Comparison of ENCODE assay signal across 10 cellular contexts in genomic region chr5:171451421-171451820, GRCh38. TPM values are rescaled to one million over a fixed set of nuclear protein-coding genes. Genes with fewer than 3 reads are reported as not detected.
A peak's percentile ranks its signal among the peaks of the same experiment; 100 is the strongest.
DNase-seq lines count a peak whose midpoint lies in the region; ATAC-seq and TF ChIP-seq lines count a peak whose summit lies in the region.
"Had no signal": no experiment of that assay in that cellular context is flagged by ENCODE, and none has a peak within 500 bp of the region (broad histone marks: within the 10 kb centered on the region; RNA-seq: fewer than 3 reads in every experiment).

No MANE protein-coding gene starts in this region.

- H3K36me3 Mint-ChIP-seq in activated naive CD8-positive, alpha-beta T cell treated with anti-CD3 and anti-CD28 coated beads, Interleukin-2, amount 50 U/mL, for 24 hours (ENCODE audit: low read depth), result no peaks in the 10 kb centered on the region
- no peaks in the 10 kb centered on the region for H3K36me3 Mint-ChIP-seq in stimulated activated effector memory CD8-positive, alpha-beta T cell treated with anti-CD3 and anti-CD28 coated beads, Interleukin-12 subunit alpha, Interleukin-12 subunit beta, amount 100 ng/mL, for 72 hours

- H3K27me3 ChIP-seq in HCT116 (ENCODE audit: insufficient read depth, low read length) (no peaks in the 10 kb centered on the region), left lung (peaks cover 0 to 33% of the 10 kb centered on the region in 2 donors), foreskin keratinocyte (peaks cover 6% of the 10 kb centered on the region)
- H3K27me3 ChIP-seq: SJCRH30 had no signal

- no TSS peak for BruUV-seq in HCT116 (replicated peaks; lab: Mats Ljungman, UMichigan)

- H3K4me2 ChIP-seq in HCT116 (ENCODE audit: low read length), result peak overlapping the region; percentile 66

- POLR2A ChIA-PET in HCT116 (lab: Charles Lee), result no interaction called here

- peak overlapping the region; percentile 69 for H3K9ac ChIP-seq in HCT116 (ENCODE audit: low read length)

- peak overlapping the region; percentile 32 for H3K4me3 Mint-ChIP-seq in activated naive CD8-positive, alpha-beta T cell treated with anti-CD3 and anti-CD28 coated beads, Interleukin-2, amount 50 U/mL, for 24 hours
- peak overlapping the region; percentile 59 for H3K4me3 Mint-ChIP-seq in stimulated activated effector memory CD8-positive, alpha-beta T cell treated with anti-CD3 and anti-CD28 coated beads, Interleukin-12 subunit alpha, Interleukin-12 subunit beta, amount 100 ng/mL, for 72 hours

- no peak for DNase-seq in HCT116 (ENCODE audit: low read depth, low spot score)
- no peak for DNase-seq in activated naive CD8-positive, alpha-beta T cell treated with anti-CD3 and anti-CD28 coated beads, Interleukin-2, amount 50 U/mL, for 24 hours
- DNase-seq in left lung, result peak in 1 of 2 donors; percentile 52
- no peak for DNase-seq in stimulated activated effector memory CD8-positive, alpha-beta T cell treated with anti-CD3 and anti-CD28 coated beads, Interleukin-12 subunit alpha, Interleukin-12 subunit beta, amount 100 ng/mL, for 72 hours (ENCODE audit: low spot score in 2 of 2)
- no peak for DNase-seq in GM20000 (ENCODE audit: low spot score)
- DNase-seq in SW480 (ENCODE audit: low spot score), result no peak
- no peak for DNase-seq in foreskin keratinocyte
- DNase-seq in dedifferentiated amniotic fluid mesenchymal stem cell (ENCODE audit: extremely low spot score), result no peak
- DNase-seq: DMS153, SJCRH30 had no signal

- TF ChIP-seq RAD21 in HCT116 (IDR thresholded peaks at IDR 0.05; ENCODE audit: low read depth), result no peak

- no peak for TF ChIP-seq POLR2A in HCT116 (IDR thresholded peaks at IDR 0.05; ENCODE audit: borderline replicate concordance, extremely low read depth, insufficient read depth, insufficient read length)

- H3K27ac Mint-ChIP-seq in activated naive CD8-positive, alpha-beta T cell treated with anti-CD3 and anti-CD28 coated beads, Interleukin-2, amount 50 U/mL, for 24 hours, result no peak overlapping the region
- H3K27ac Mint-ChIP-seq in stimulated activated effector memory CD8-positive, alpha-beta T cell treated with anti-CD3 and anti-CD28 coated beads, Interleukin-12 subunit alpha, Interleukin-12 subunit beta, amount 100 ng/mL, for 72 hours, result no peak overlapping the region

- H2AFZ ChIP-seq in HCT116 (ENCODE audit: low read depth, low read length, poor library complexity, severe bottlenecking), result no peak overlapping the region

- no peaks in the 10 kb centered on the region for H3K9me3 ChIP-seq in HCT116 (ENCODE audit: control insufficient read depth in 1 of 2, insufficient read depth in 1 of 2, low read depth in 1 of 2, low read length in 2 of 2)
- H3K9me3 ChIP-seq in left lung, result no peaks in the 10 kb centered on the region
- H3K9me3 ChIP-seq: SJCRH30 had no signal

- ATAC-seq in HCT116 (0 out of 2 replicates have a peak, but pooled peaks have one; percentile 2), left lung (no peak), foreskin keratinocyte (no peak)
- ATAC-seq in activated naive CD8-positive, alpha-beta T cell treated with anti-CD3 and anti-CD28 coated beads, Interleukin-2, amount 50 U/mL, for 24 hours, result no peak
- no peak for ATAC-seq in stimulated activated effector memory CD8-positive, alpha-beta T cell treated with anti-CD3 and anti-CD28 coated beads, Interleukin-12 subunit alpha, Interleukin-12 subunit beta, amount 100 ng/mL, for 72 hours

- peaks cover 14 to 31% of the 10 kb centered on the region in 2 experiments for H3K4me1 ChIP-seq in HCT116 (ENCODE audit: control insufficient read depth in 1 of 2, insufficient read depth in 2 of 2, low read length in 2 of 2)
- no peaks in the 10 kb centered on the region for H3K4me1 ChIP-seq in left lung
- H3K4me1 ChIP-seq in foreskin keratinocyte, result no peaks in the 10 kb centered on the region
- H3K4me1 ChIP-seq: SJCRH30 had no signal

- no peaks in the 10 kb centered on the region for H3K79me2 ChIP-seq in HCT116 (ENCODE audit: insufficient read depth, low read length)

- H3K36me3 ChIP-seq in HCT116 (ENCODE audit: control insufficient read depth in 1 of 2, insufficient read depth in 2 of 2, low read length in 2 of 2) (no peaks in the 10 kb centered on the region), left lung (no peaks in the 10 kb centered on the region)
- H3K36me3 ChIP-seq: SJCRH30 had no signal

- TF ChIP-seq CTCF in HCT116 (IDR thresholded peaks at IDR 0.05 in 2 of 3, conservative IDR thresholded peaks at IDR 0.05 in 1 of 3; ENCODE audit: borderline replicate concordance in 1 of 3, insufficient read depth in 1 of 3, low read depth in 2 of 3, low read length in 2 of 3), result no peak
- TF ChIP-seq CTCF in left lung (IDR thresholded peaks at IDR 0.05), result no peak
- no peak for TF ChIP-seq CTCF in GM20000 (IDR thresholded peaks at IDR 0.05; ENCODE audit: extremely low read depth, missing control alignments)
- no peak for TF ChIP-seq CTCF in foreskin keratinocyte (conservative IDR thresholded peaks at IDR 0.05)

- RAD21 ChIA-PET in HCT116 (lab: Charles Lee; ENCODE audit: low non-redundant PET in 1 of 2, low total read pairs in 2 of 2, uncharacterized antibody in 2 of 2, unreplicated experiment in 2 of 2), result no interaction called here

- peaks cover 4% of the 10 kb centered on the region for H3K4me1 Mint-ChIP-seq in activated naive CD8-positive, alpha-beta T cell treated with anti-CD3 and anti-CD28 coated beads, Interleukin-2, amount 50 U/mL, for 24 hours
- H3K4me1 Mint-ChIP-seq in stimulated activated effector memory CD8-positive, alpha-beta T cell treated with anti-CD3 and anti-CD28 coated beads, Interleukin-12 subunit alpha, Interleukin-12 subunit beta, amount 100 ng/mL, for 72 hours, result peaks cover 7% of the 10 kb centered on the region

- peaks cover 61% of the 10 kb centered on the region for H3K27me3 Mint-ChIP-seq in activated naive CD8-positive, alpha-beta T cell treated with anti-CD3 and anti-CD28 coated beads, Interleukin-2, amount 50 U/mL, for 24 hours

- H3K9me2 ChIP-seq in HCT116 (ENCODE audit: insufficient read depth), result no peaks in the 10 kb centered on the region

- intact Hi-C loops in HCT116 (cut with micrococcal nuclease), result no loop called here
- intact Hi-C loops in left lung (cut with DNase I), result no loop called here

- H3K27ac ChIP-seq in HCT116 (ENCODE audit: low read depth, low read length) (peak overlapping the region; percentile 33; the same call in 1 of the 2 replicates), left lung (peak overlapping the region; percentile 81 to 83), foreskin keratinocyte (no peak overlapping the region)
- H3K27ac ChIP-seq: SJCRH30 had no signal

- peak overlapping the region; percentile 16 to 58; a peak in 3 of 4 replicates for H3K4me3 ChIP-seq in HCT116 (replicated peaks in 1 of 2; ENCODE audit: low read depth in 1 of 2, low read length in 2 of 2)
- H3K4me3 ChIP-seq in left lung, result peak overlapping the region in 1 of 2 donors; percentile 36
- H3K4me3 ChIP-seq: SJCRH30 had no signal

- CTCF ChIA-PET in HCT116 (lab: Charles Lee), result interaction anchor here (0.6 kb wide), 1 partner anchor 34 kb away, joined by 3 read pairs; no protein-coding TSS in a partner anchor

- no peaks in the 10 kb centered on the region for H4K20me1 ChIP-seq in HCT116 (ENCODE audit: insufficient read depth)

- H3K9me3 Mint-ChIP-seq in activated naive CD8-positive, alpha-beta T cell treated with anti-CD3 and anti-CD28 coated beads, Interleukin-2, amount 50 U/mL, for 24 hours, result no peaks in the 10 kb centered on the region
- no peaks in the 10 kb centered on the region for H3K9me3 Mint-ChIP-seq in stimulated activated effector memory CD8-positive, alpha-beta T cell treated with anti-CD3 and anti-CD28 coated beads, Interleukin-12 subunit alpha, Interleukin-12 subunit beta, amount 100 ng/mL, for 72 hours

TF ChIP-seq in HCT116, 20 proteins besides CTCF, POLR2A, EP300 and RAD21 (continues in another document):
- TF ChIP-seq ZBTB33 (IDR thresholded peaks at IDR 0.05; ENCODE audit: extremely low read depth, insufficient replicate concordance, low read length) (no peak), REST (IDR thresholded peaks at IDR 0.05; ENCODE audit: low read depth) (no peak)

RNA-seq across cellular contexts. Expression of gene FGF18, which starts 32.0 kb away (rescaled TPM):
- total RNA-seq in HCT116 (2021; ENCODE audit: unreplicated experiment) (0.96 TPM), left lung (1 to 10 TPM; 2.3 to 3.1 TPM), foreskin keratinocyte (not detected in 2 replicates)
- polyA plus RNA-seq in HCT116 (2012), result 0.42 and 0.62 TPM in 2 replicates
- polyA plus RNA-seq in foreskin keratinocyte, result 0.06 TPM in 1 of 2 replicates, not detected in the other
- total RNA-seq: SJCRH30 had no signal
